ENCODE assay signal across 8 cellular contexts in the genomic region with DNA sequence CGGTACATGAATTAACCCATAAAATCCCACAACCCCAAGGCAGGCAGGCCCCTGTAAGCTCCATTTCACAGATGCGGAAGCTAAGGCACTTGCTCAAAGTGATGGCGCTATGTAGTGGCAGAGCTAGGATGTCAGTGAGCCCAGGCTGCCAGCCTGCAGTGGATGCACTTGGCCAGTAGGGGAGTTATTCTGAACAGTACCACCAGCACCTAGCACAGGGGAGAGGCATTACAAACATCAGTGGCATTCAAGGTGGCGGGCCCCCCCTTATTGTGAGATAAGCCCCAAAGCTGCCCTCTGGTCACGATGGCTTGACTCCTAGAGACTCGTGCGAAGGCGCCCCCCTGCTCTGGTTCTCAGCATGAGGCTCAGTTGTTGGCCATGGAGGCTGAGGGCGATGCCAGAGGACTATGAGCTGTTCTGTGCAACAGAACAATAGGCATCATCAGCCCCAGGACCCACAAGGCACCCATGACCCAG. TPM values are rescaled to one million over a fixed set of nuclear protein-coding genes. Genes with fewer than 3 reads are reported as not detected.
DNase-seq lines count a peak whose midpoint lies in the region; ATAC-seq and TF ChIP-seq lines count a peak whose summit lies in the region.

No MANE protein-coding gene starts in this region.

- no peaks in the 10 kb centered on the region for H3F3A ChIP-seq in SK-N-SH (replicated peaks; ENCODE audit: insufficient read depth)

- no peak overlapping the region for H2AFZ ChIP-seq in SK-N-SH (ENCODE audit: low read depth)

- intact Hi-C loops in natural killer cell (cut with micrococcal nuclease), result no loop called here

- no peaks in the 10 kb centered on the region for H3K9me3 Mint-ChIP-seq in effector memory CD8-positive, alpha-beta T cell
- H3K9me3 Mint-ChIP-seq in natural killer cell, result no peaks in the 10 kb centered on the region

- WGBS in SK-N-SH (ENCODE audit: low lambda C conversion rate), result 93% methylated on average over 7 of the region's 9 CpGs

- POLR2A ChIA-PET in SK-N-SH (lab: Yijun Ruan, JAX), result no interaction called here

- CTCF ChIA-PET in SK-N-SH (lab: Yijun Ruan, JAX), result interaction anchor here (0.7 to 2.6 kb wide), 12 partner anchors 9 to 205 kb away, joined by 3 to 8 read pairs (median 4); no protein-coding TSS in a partner anchor

- no peaks in the 10 kb centered on the region for H3K9me3 ChIP-seq in SK-N-SH

- ATAC-seq in effector memory CD8-positive, alpha-beta T cell (replicated peaks), result peak; percentile 56
- ATAC-seq in natural killer cell, result peak in 2 of 3 donors; percentile 74 to 79

- H3K4me1 ChIP-seq in SK-N-SH (ENCODE audit: control insufficient read depth in 1 of 2, insufficient read depth in 2 of 2, low read depth in 1 of 2, low read length in 1 of 2), result no peaks in the 10 kb centered on the region

- 0 out of 2 replicates have a peak, but pooled peaks cover 2% of the 10 kb centered on the region for H3K79me2 ChIP-seq in SK-N-SH (ENCODE audit: insufficient read depth)

- H3K4me3 ChIP-seq in H7 (ENCODE audit: insufficient read depth, low read depth, low read length), result no peak overlapping the region
- no peak overlapping the region for H3K4me3 ChIP-seq in SK-N-SH (ENCODE audit: low read depth in 2 of 2, low read length in 1 of 2)

- H3K9me2 ChIP-seq in SK-N-SH, result no peaks in the 10 kb centered on the region

- H3K4me1 Mint-ChIP-seq in effector memory CD8-positive, alpha-beta T cell (ENCODE audit: low read depth in 2 of 2), result peaks cover 3 to 16% of the 10 kb centered on the region in 2 donors
- peaks cover 12 to 17% of the 10 kb centered on the region in 2 donors for H3K4me1 Mint-ChIP-seq in natural killer cell

- peaks cover 15% of the 10 kb centered on the region for H3K36me3 ChIP-seq in H7 (replicated peaks; ENCODE audit: control insufficient read depth, insufficient read depth, low read length)
- H3K36me3 ChIP-seq in SK-N-SH (replicated peaks in 1 of 2; ENCODE audit: control insufficient read depth in 1 of 2, insufficient read depth in 2 of 2, low read length in 1 of 2), result peaks cover 19 to 41% of the 10 kb centered on the region in 2 experiments

- H3K36me3 Mint-ChIP-seq in effector memory CD8-positive, alpha-beta T cell (ENCODE audit: insufficient read depth), result peaks cover 16% of the 10 kb centered on the region
- no peaks in the 10 kb centered on the region for H3K36me3 Mint-ChIP-seq in natural killer cell

- H3K4me2 ChIP-seq in SK-N-SH, result no peak overlapping the region

- TF ChIP-seq EP300 in SK-N-SH (IDR thresholded peaks at IDR 0.05; ENCODE audit: borderline replicate concordance in 1 of 2, low read depth in 1 of 2, low read length in 1 of 2), result no peak

- no peaks in the 10 kb centered on the region for H3K27me3 Mint-ChIP-seq in effector memory CD8-positive, alpha-beta T cell
- H3K27me3 Mint-ChIP-seq in natural killer cell (ENCODE audit: low read depth in 2 of 2), result no peaks in the 10 kb centered on the region

- no peak for TF ChIP-seq RAD21 in SK-N-SH (IDR thresholded peaks at IDR 0.05; ENCODE audit: low read length)

- H3K27me3 ChIP-seq in H7 (ENCODE audit: control insufficient read depth, insufficient read depth, low read length) (no peaks in the 10 kb centered on the region), SK-N-SH (ENCODE audit: insufficient read depth) (no peaks in the 10 kb centered on the region)

- no peak overlapping the region for H3K27ac ChIP-seq in SK-N-SH (ENCODE audit: low read depth in 2 of 2, low read length in 1 of 2)

- no peak overlapping the region for H3K9ac ChIP-seq in SK-N-SH

- TF ChIP-seq CTCF in SK-N-SH (IDR thresholded peaks at IDR 0.05) (peak; percentile 65), natural killer cell (IDR thresholded peaks at IDR 0.05) (peak; percentile 57)

- no peak overlapping the region for H3K4me3 Mint-ChIP-seq in effector memory CD8-positive, alpha-beta T cell
- no peak overlapping the region for H3K4me3 Mint-ChIP-seq in natural killer cell

- peak overlapping the region in 1 of 2 donors; percentile 9 for H3K27ac Mint-ChIP-seq in effector memory CD8-positive, alpha-beta T cell
- no peak overlapping the region for H3K27ac Mint-ChIP-seq in natural killer cell

- DNase-seq in D341Med (ENCODE audit: low spot score), result peak; percentile 72
- peak; percentile 90 for DNase-seq in H7
- DNase-seq in SK-N-SH, result peak; percentile 68
- peak in 2 of 3 experiments; percentile 6 to 12 for DNase-seq in effector memory CD8-positive, alpha-beta T cell
- DNase-seq in natural killer cell, result no peak
- DNase-seq in retina, result no peak
- no peak for DNase-seq in mucosa of gallbladder (ENCODE audit: low spot score)
- DNase-seq in GOT3 (lab: John Stamatoyannopoulos, UW), result no peak

- H4K20me1 ChIP-seq in SK-N-SH (ENCODE audit: insufficient read depth), result no peaks in the 10 kb centered on the region

TF ChIP-seq in SK-N-SH, 30 proteins besides CTCF, POLR2A, EP300 and RAD21:
- TF ChIP-seq TAF1 (IDR thresholded peaks at IDR 0.05; ENCODE audit: borderline replicate concordance, low read depth, low read length) (no peak), ELF1 (IDR thresholded peaks at IDR 0.05) (no peak), GABPA (IDR thresholded peaks at IDR 0.05; ENCODE audit: low read depth) (no peak), SIN3A (IDR thresholded peaks at IDR 0.05; ENCODE audit: borderline replicate concordance, low read depth, low read length) (no peak)

RNA-seq across cellular contexts. Expression of a gene that starts 33.8 kb away (rescaled TPM):
- 107 TPM in 2 replicates for total RNA-seq in H7 (2014; rRNA removed; shearing (Covaris generic))
- polyA plus RNA-seq in SK-N-SH (2012; rRNA removed), result 30.1 and 47.2 TPM in 2 replicates
- polyA plus RNA-seq in SK-N-SH (2012; cell fraction: cytosol; rRNA removed), result 21.3 and 28.8 TPM in 2 replicates
- polyA plus RNA-seq in SK-N-SH (2012; cell fraction: nucleus; rRNA removed), result 84.5 and 107 TPM in 2 replicates
- total RNA-seq in natural killer cell (100 to 1,000 TPM; 111 to 160 (median 125) TPM), mucosa of gallbladder (70.9 TPM)

RNA-seq across cellular contexts. Expression of a gene that starts 34.0 kb away (rescaled TPM):
- 8.2 and 8.3 TPM in 2 replicates for total RNA-seq in H7 (2014; rRNA removed; shearing (Covaris generic))
- polyA plus RNA-seq in SK-N-SH (2012; rRNA removed), result 25.5 and 28.6 TPM in 2 replicates
- polyA plus RNA-seq in SK-N-SH (2012; cell fraction: cytosol; rRNA removed), result 8.9 and 9.8 TPM in 2 replicates
- polyA plus RNA-seq in SK-N-SH (2012; cell fraction: nucleus; rRNA removed), result 87.5 and 111 TPM in 2 replicates
- total RNA-seq in natural killer cell (10 to 100 TPM; 32.6 to 38.4 (median 32.7) TPM), mucosa of gallbladder (38.9 TPM)

Comparison
In these comparisons a context has a peak if more than half of its experiments do, and no peak if none do; other contexts are left out.
1. DNase-seq: peak in D341Med (single experiment), H7 (single experiment), SK-N-SH (single experiment) and effector memory CD8-positive, alpha-beta T cell (2 of 3); none in natural killer cell (single experiment), retina (single experiment), mucosa of gallbladder (single experiment) and GOT3 (single experiment).